Comparison of ENCODE assay signal across 1 cellular context in genomic region chr13:34162545-34162936, GRCh38.
TF ChIP-seq lines count a peak whose summit lies in the region.

No MANE protein-coding gene starts in this region.

TF ChIP-seq in SK-N-SH, 30 proteins besides CTCF, POLR2A, EP300 and RAD21 (continued from another document):
- TF ChIP-seq, protein P1, sequence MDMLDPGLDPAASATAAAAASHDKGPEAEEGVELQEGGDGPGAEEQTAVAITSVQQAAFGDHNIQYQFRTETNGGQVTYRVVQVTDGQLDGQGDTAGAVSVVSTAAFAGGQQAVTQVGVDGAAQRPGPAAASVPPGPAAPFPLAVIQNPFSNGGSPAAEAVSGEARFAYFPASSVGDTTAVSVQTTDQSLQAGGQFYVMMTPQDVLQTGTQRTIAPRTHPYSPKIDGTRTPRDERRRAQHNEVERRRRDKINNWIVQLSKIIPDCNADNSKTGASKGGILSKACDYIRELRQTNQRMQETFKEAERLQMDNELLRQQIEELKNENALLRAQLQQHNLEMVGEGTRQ (IDR thresholded peaks at IDR 0.05; ENCODE audit: borderline replicate concordance, low read depth, low read length) = no peak
- TF ChIP-seq YY1 (IDR thresholded peaks at IDR 0.05; ENCODE audit: low read depth) = no peak
- TF ChIP-seq MXI1 (IDR thresholded peaks at IDR 0.05; ENCODE audit: low read depth, low read length) = no peak
- no peak for TF ChIP-seq CHD2 (IDR thresholded peaks at IDR 0.05; ENCODE audit: low read length, partially characterized antibody)
